Comparison of ENCODE assay signal across 3 cellular contexts in the genomic region with DNA sequence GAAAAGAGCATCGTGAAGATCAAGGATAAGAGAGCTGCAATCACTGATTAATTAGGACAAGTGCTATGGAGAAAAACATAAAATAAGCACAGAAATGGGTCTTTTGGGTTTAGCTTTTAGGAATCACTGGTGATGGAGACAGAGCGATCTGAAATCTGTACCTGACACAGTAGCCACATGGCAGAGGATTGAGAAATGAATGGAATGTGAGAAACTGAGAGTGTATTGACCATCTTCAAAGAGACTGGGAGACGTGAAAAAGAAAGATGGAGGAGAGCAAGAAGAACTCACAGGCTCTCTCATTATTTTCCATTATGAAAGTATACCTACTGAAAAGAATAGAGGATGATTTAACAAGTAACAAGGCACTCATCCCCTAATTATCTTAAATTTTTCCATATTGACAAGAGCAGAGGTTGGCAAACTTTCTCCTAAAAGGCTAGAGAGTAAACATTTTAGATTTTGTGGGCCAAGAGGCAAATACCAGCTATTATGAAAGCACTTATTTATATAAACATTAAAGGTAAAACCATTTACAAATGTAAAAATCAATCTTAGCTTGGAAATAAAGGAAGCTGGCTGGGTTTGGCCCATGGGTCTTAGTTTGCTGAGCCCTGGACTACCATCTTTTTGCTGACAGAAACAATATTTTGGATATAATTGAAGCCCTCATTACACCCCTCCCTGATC.
A peak's percentile ranks its signal among the peaks of the same experiment; 100 is the strongest.
TF ChIP-seq lines count a peak whose summit lies in the region.

No MANE protein-coding gene starts in this region.

TF ChIP-seq in A549, 52 proteins besides CTCF, POLR2A, EP300 and RAD21 (continued from another document):
- TF ChIP-seq RCOR1 (IDR thresholded peaks at IDR 0.05; ENCODE audit: low read depth, low read length), result no peak

TF ChIP-seq in IMR-90, 13 proteins besides CTCF, POLR2A, EP300 and RAD21 (continued from another document):
- TF ChIP-seq MAFK (IDR thresholded peaks at IDR 0.05; ENCODE audit: low read depth, low read length), result peak; percentile 33; the same call in 1 of the 2 replicates

TF ChIP-seq in liver, 16 proteins besides CTCF, POLR2A, EP300 and RAD21 (continued from another document):
- TF ChIP-seq YY1 (IDR thresholded peaks at IDR 0.05), result peak; percentile 28
- TF ChIP-seq FOXA2 (IDR thresholded peaks at IDR 0.05), result peak; percentile 36
